26 cellular contexts compared by ENCODE assay signal in the genomic region with DNA sequence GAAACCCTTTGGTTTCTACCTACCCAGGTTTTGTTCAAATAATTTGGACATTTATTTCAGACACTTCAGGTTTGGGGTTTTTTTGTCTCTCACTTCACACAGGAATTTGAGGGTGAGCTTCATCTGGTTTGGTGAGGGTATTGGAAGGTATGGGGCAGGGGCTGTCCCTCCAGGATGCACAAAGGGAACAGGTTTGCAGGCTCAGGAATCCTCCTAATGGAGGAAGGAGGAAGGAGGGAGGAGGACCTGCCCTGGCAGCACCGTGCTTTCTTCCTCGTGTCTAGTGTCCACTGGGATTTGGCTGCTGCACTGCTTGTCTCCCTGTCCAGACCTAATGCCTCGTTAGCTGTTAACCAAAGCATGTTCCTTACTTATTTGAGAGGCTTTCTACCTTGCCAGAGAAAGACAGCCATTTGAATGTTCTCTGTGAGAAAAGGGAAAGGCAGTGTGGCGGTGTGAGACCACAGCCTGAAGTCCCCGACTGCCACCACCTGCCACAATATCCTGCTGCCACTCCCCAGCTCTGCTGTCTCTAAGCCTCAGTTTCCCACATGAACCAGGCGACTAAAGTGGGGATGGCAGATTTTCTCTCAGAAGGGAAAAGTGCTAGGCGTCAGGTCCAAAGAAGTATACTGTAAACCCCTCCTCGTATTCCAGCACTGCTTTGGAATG.
"Had no signal": no experiment of that assay in that cellular context is flagged by ENCODE, and none has a peak within 500 bp of the region (broad histone marks: within the 10 kb centered on the region; RNA-seq: fewer than 3 reads in every experiment).

No MANE protein-coding gene starts in this region.

- H3K36me3 Mint-ChIP-seq: activated naive CD4-positive, alpha-beta T cell treated with anti-CD3 and anti-CD28 coated beads, Interleukin-2, amount 50 U/mL, for 24 hours had no signal

- H3K27me3 ChIP-seq: body of pancreas, cardiac muscle cell, colonic mucosa, dorsolateral prefrontal cortex, spleen, testis, transverse colon, uterus had no signal

- H3K4me3 ChIP-seq: body of pancreas, cardiac muscle cell, colonic mucosa, dorsolateral prefrontal cortex, left ventricle myocardium inferior, lung, spleen, testis, transverse colon, uterus had no signal

- H3K4me3 Mint-ChIP-seq: activated naive CD4-positive, alpha-beta T cell treated with anti-CD3 and anti-CD28 coated beads, Interleukin-2, amount 50 U/mL, for 24 hours; activated T-cell treated with anti-CD3 and anti-CD28 coated beads, Interleukin-2, amount 50 U/mL, for 4 hours; natural killer cell; T-cell; T-helper 2 cell treated with Interferon-gamma antibody and Interleukin-4, amounts not matched to agents 5 μg/mL and 100 μg/mL, for 36 hours had no signal

- H3K4me1 Mint-ChIP-seq: activated naive CD4-positive, alpha-beta T cell treated with anti-CD3 and anti-CD28 coated beads, Interleukin-2, amount 50 U/mL, for 24 hours; T-cell had no signal

- DNase-seq: activated CD4-positive, alpha-beta T cell treated with anti-CD3 and anti-CD28 coated beads for 4 hours; activated CD4-positive, alpha-beta T cell treated with anti-CD3 and anti-CD28 coated beads, Interleukin-2, amount 50 U/mL, for 4 hours; activated T-cell treated with anti-CD3 and anti-CD28 coated beads, Interleukin-2, amount 50 U/mL, for 4 hours; anterior cingulate cortex; body of pancreas; cerebellar nuclear complex; colonic mucosa; dorsolateral prefrontal cortex; effector memory CD4-positive, alpha-beta T cell; left ventricle myocardium inferior; mesendoderm; natural killer cell; posterior cingulate gyrus; right cardiac atrium; spleen; stimulated activated naive CD4-positive, alpha-beta T cell; T-cell; testis; transverse colon; uterus had no signal

- H3K9me3 ChIP-seq: body of pancreas, colonic mucosa, left ventricle myocardium inferior, spleen, testis, transverse colon, uterus had no signal

- H3K36me3 ChIP-seq: cardiac muscle cell, colonic mucosa, left ventricle myocardium inferior, spleen, transverse colon, uterus had no signal

- H3K27me3 Mint-ChIP-seq: activated naive CD4-positive, alpha-beta T cell treated with anti-CD3 and anti-CD28 coated beads, Interleukin-2, amount 50 U/mL, for 24 hours; T-cell had no signal

- H3K9me3 Mint-ChIP-seq: activated naive CD4-positive, alpha-beta T cell treated with anti-CD3 and anti-CD28 coated beads, Interleukin-2, amount 50 U/mL, for 24 hours; activated T-cell treated with anti-CD3 and anti-CD28 coated beads, Interleukin-2, amount 50 U/mL, for 4 hours; activated T-helper 2 cell treated with anti-CD3 and anti-CD28 coated beads, Interferon-gamma antibody, Interleukin-2, Interleukin-4, amounts not matched to agents 10 μg/mL and 5 μg/mL and 100 μg/mL, durations not matched to agents 14 hours and 24 hours and 36 hours; natural killer cell; T-cell; T-helper 2 cell treated with Interferon-gamma antibody and Interleukin-4, amounts not matched to agents 5 μg/mL and 100 μg/mL, for 36 hours had no signal

- H3K27ac Mint-ChIP-seq: activated naive CD4-positive, alpha-beta T cell treated with anti-CD3 and anti-CD28 coated beads, Interleukin-2, amount 50 U/mL, for 24 hours; activated T-helper 2 cell treated with anti-CD3 and anti-CD28 coated beads, Interferon-gamma antibody, Interleukin-2, Interleukin-4, amounts not matched to agents 10 μg/mL and 5 μg/mL and 100 μg/mL, durations not matched to agents 14 hours and 24 hours and 36 hours; natural killer cell; T-cell; T-helper 2 cell treated with Interferon-gamma antibody and Interleukin-4, amounts not matched to agents 5 μg/mL and 100 μg/mL, for 36 hours had no signal

- ATAC-seq: activated T-cell treated with anti-CD3 and anti-CD28 coated beads, Interleukin-2, amount 50 U/mL, for 4 hours; body of pancreas; natural killer cell; right cardiac atrium; T-cell had no signal

- FAIRE-seq: frontal cortex had no signal

- H3K4me1 ChIP-seq: body of pancreas, colonic mucosa, left ventricle myocardium inferior, spleen, transverse colon, uterus had no signal

- H3K27ac ChIP-seq: body of pancreas, cardiac muscle cell, colonic mucosa, dorsolateral prefrontal cortex, left ventricle myocardium inferior, spleen, transverse colon, uterus had no signal
